Comparison of ENCODE assay signal across 13 cellular contexts in the genomic region with DNA sequence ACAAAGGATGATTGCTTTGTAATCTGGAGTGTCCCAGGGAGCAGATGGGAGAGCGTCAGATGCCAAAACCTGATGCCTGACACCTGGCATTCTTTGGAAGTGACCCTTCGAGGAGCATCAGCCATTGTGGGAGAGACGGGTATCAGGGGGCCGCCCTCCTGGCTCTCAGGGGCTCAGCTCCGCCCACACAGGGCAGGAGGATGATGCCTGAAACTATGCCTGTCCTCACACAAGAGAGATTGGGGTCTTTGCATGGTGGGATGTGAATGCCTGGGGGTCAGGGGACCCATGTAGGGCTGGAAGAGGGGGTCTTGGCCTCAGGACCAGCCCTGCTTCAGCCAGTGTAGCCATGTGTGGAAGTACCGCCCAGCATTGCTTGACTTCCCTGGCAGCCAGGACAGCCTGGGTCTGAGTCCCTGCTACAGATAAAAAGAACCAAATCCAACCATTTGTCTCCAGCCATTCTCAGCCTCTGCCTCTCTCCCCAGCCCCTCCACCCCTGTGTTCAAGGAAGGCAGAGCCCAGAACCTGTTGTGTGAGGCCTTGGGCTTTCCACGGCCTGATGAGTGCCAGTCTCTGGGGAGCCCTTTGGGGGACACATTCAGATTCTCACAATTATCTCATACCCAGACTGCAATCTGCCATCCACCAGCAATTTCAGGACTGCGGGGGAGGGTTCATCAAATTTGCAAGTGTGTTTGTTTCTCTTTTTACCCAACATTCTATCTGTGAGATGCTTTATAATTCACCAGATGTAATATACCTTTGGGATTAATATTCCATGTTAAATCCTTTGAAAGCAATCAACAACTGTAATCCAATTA.
DNase-seq lines count a peak whose midpoint lies in the region; ATAC-seq and TF ChIP-seq lines count a peak whose summit lies in the region.
"Had no signal": no experiment of that assay in that cellular context is flagged by ENCODE, and none has a peak within 500 bp of the region (broad histone marks: within the 10 kb centered on the region; RNA-seq: fewer than 3 reads in every experiment).

No MANE protein-coding gene starts in this region.

- no peaks in the 10 kb centered on the region for H3K9me3 ChIP-seq in testis

- intact Hi-C loops in testis (cut with DNase I; ENCODE audit: low total_unique reads) = no loop called here

- H4K8ac ChIP-seq in mesendoderm (ENCODE audit: low read depth, low read length) = no peak overlapping the region

- no peaks in the 10 kb centered on the region for H3K79me1 ChIP-seq in mesendoderm (ENCODE audit: low read length)

- no peak overlapping the region for H2BK120ac ChIP-seq in mesendoderm (ENCODE audit: low read depth, low read length)

- H3K79me2 ChIP-seq in mesendoderm (ENCODE audit: control insufficient read depth, insufficient read depth, low read length) = no peaks in the 10 kb centered on the region

- H3K56ac ChIP-seq in mesendoderm (ENCODE audit: low read length) = no peak overlapping the region

- no peak overlapping the region for H3K4me2 ChIP-seq in mesendoderm (ENCODE audit: low read length)

- TF ChIP-seq POLR2A in testis (IDR thresholded peaks at IDR 0.05) = no peak

- ATAC-seq in HG02970 (IDR thresholded peaks at IDR 0.05; ENCODE audit: low FRiP score, unreplicated experiment) = no peak
- ATAC-seq: effector memory CD8-positive, alpha-beta T cell; left lobe of liver had no signal

- H3K4me1 ChIP-seq in mesendoderm (ENCODE audit: control insufficient read depth, low read depth, low read length) (no peaks in the 10 kb centered on the region), testis (no peaks in the 10 kb centered on the region)

- no peak overlapping the region for H2BK5ac ChIP-seq in mesendoderm (ENCODE audit: low read length)

- no peaks in the 10 kb centered on the region for H3K36me3 ChIP-seq in mesendoderm (ENCODE audit: control insufficient read depth, insufficient read depth, low read length)
- no peaks in the 10 kb centered on the region for H3K36me3 ChIP-seq in testis (ENCODE audit: low read depth, missing control alignments)

- H2BK15ac ChIP-seq in mesendoderm (replicated peaks; ENCODE audit: low read depth) = no peak overlapping the region

- H3K4me3 ChIP-seq in mesendoderm (ENCODE audit: low read length) = no peak overlapping the region
- no peak overlapping the region for H3K4me3 ChIP-seq in testis

- no peak overlapping the region for H3K9ac ChIP-seq in mesendoderm (ENCODE audit: low read length)

- H3K23ac ChIP-seq in mesendoderm (ENCODE audit: low read length) = no peak overlapping the region

- no peak overlapping the region for H2AK5ac ChIP-seq in mesendoderm (ENCODE audit: low read length)

- H3K27me3 ChIP-seq in mesendoderm (ENCODE audit: insufficient read depth, low read length, poor library complexity) = no peaks in the 10 kb centered on the region
- no peaks in the 10 kb centered on the region for H3K27me3 ChIP-seq in testis

- H3K27ac ChIP-seq in mesendoderm (ENCODE audit: low read depth, low read length) (no peak overlapping the region), testis (no peak overlapping the region)

- H3K4ac ChIP-seq in mesendoderm (ENCODE audit: low read depth, low read length) = no peak overlapping the region

- H3K18ac ChIP-seq in mesendoderm (ENCODE audit: low read length) = no peak overlapping the region

- TF ChIP-seq CTCF in GM20000 (IDR thresholded peaks at IDR 0.05; ENCODE audit: extremely low read depth, missing control alignments) (no peak), testis (IDR thresholded peaks at IDR 0.05) (no peak)

- DNase-seq in DMS79 (lab: John Stamatoyannopoulos, UW) (peak; percentile 35), GM20000 (ENCODE audit: low spot score) (peak; percentile 56), NCI-H524 (lab: John Stamatoyannopoulos, UW) (peak; percentile 75 to 87), mesendoderm (peak; percentile 18), testis (no peak), ecto neural progenitor cell (ENCODE audit: low spot score) (no peak), DMS53 treated with DMSO at 0.1 percent for 48 hours (lab: John Stamatoyannopoulos, UW; ENCODE audit: unreplicated experiment) (no peak)
- DNase-seq: effector memory CD8-positive, alpha-beta T cell; GF-D8; MM.1S; NCI-H510A had no signal

- no CpG with 5 or more reads among the region's 8 CpGs for WGBS in mesendoderm (ENCODE audit: extremely low coverage, insufficient coverage, low lambda C conversion rate)
- 79 to 91% methylated on average over 8 of the region's 8 CpGs for WGBS in testis, 2 donors

- H4K5ac ChIP-seq in mesendoderm (ENCODE audit: low read length) = no peak overlapping the region

Comparison
In these comparisons a context has a peak if more than half of its experiments do, and no peak if none do; other contexts are left out.
1. DNase-seq: peak in DMS79 (single experiment), GM20000 (single experiment), NCI-H524 (2 of 2) and mesendoderm (single experiment); none in testis (single experiment), ecto neural progenitor cell (single experiment) and DMS53 treated with DMSO at 0.1 percent for 48 hours (single experiment).